10 cellular contexts compared by ENCODE assay signal in the genomic region with DNA sequence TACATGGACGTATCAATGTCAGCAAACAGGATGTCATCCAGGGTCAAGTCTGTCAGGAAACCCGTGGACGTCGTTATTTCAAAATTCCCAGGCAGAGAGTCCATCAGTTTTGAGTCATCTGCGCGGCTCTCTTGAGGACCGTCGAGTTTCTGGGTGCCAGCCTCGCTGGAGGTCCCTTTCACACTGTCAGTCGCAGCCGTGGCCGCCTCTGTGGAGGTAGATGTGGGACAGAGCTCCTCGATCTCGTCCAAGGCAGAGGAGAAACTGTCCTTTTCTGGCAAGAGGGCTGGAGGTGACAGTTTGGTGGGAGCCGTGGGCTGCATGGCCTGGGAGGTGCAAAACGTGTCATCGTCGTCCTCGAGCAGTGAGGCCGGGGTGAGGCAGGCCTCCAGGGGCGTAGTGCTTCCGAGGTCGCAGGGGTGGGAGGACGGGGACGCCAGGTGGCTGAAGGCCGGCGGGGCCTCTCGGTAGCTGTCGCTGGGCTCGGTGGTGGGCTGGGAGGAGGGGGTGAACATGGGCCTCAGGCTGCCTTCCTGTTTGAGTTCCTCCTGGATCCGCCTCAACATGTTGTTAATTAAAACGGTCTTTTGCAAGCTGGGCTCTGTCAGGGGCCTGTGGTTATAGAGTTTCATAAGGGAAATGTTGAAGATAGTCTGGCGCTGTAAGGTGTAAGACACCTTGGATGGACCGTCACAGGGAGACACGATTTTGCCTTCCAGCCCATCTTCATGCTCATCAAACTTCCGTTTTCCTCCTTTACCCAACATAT. TPM values are rescaled to one million over a fixed set of nuclear protein-coding genes. Genes with fewer than 3 reads are reported as not detected.
DNase-seq lines count a peak whose midpoint lies in the region; ATAC-seq, FAIRE-seq and TF ChIP-seq lines count a peak whose summit lies in the region.
"Had no signal": no experiment of that assay in that cellular context is flagged by ENCODE, and none has a peak within 500 bp of the region (broad histone marks: within the 10 kb centered on the region; RNA-seq: fewer than 3 reads in every experiment).

No MANE protein-coding gene starts in this region.

- CTCF ChIA-PET in H1 (lab: Charles Lee; ENCODE audit: partially characterized antibody) = interaction anchor here (0.5 to 27.4 kb wide), 6 partner anchors 8 to 551 kb away, joined by 3 to 389 read pairs (median 4); no protein-coding TSS in a partner anchor

- no peak overlapping the region for H2BK5ac ChIP-seq in H1 (ENCODE audit: low read depth, low read length)

- H3K4ac ChIP-seq in H1 (replicated peaks; ENCODE audit: insufficient read length, low read depth, low read length) = no peak overlapping the region

- no peak overlapping the region for H3K27ac ChIP-seq in H1 (ENCODE audit: low read depth, low read length)
- H3K27ac ChIP-seq: pancreas had no signal

- peak; percentile 47 for ATAC-seq in GM21360 (IDR thresholded peaks at IDR 0.05; ENCODE audit: unreplicated experiment)
- ATAC-seq in HG03565 (IDR thresholded peaks at IDR 0.05; ENCODE audit: unreplicated experiment) = peak; percentile 44
- no peak for ATAC-seq in GM18519 (IDR thresholded peaks at IDR 0.05; ENCODE audit: low FRiP score, unreplicated experiment)
- ATAC-seq: HCT116 had no signal

- H2BK12ac ChIP-seq in H1 (ENCODE audit: low read depth, low read length) = no peak overlapping the region

- H2AFZ ChIP-seq in H1 (ENCODE audit: low read length) = no peak overlapping the region

- TF ChIP-seq EP300 in H1 (IDR thresholded peaks at IDR 0.05; ENCODE audit: borderline replicate concordance in 1 of 2, low read depth in 2 of 2, low read length in 2 of 2) = no peak

- peaks cover 0 to 13% (median 0%) of the 10 kb centered on the region in 4 experiments; a peak in 3 of 8 replicates for H3K36me3 ChIP-seq in H1 (ENCODE audit: control insufficient read depth in 2 of 4, insufficient read depth in 4 of 4, low read length in 3 of 4)

- no peak for FAIRE-seq in H1 (lab: Jason Lieb, UNC)
- FAIRE-seq: pancreas had no signal

- H3K4me3 ChIP-seq in GM08714 (ENCODE audit: low read length) = peak overlapping the region; percentile 1; the same call in 1 of the 2 replicates
- no peak overlapping the region for H3K4me3 ChIP-seq in H1 (ENCODE audit: extremely low read depth in 1 of 4, insufficient read depth in 2 of 4, low read depth in 3 of 4, low read length in 4 of 4)
- H3K4me3 ChIP-seq: pancreas had no signal

- no peak overlapping the region for H3K56ac ChIP-seq in H1 (replicated peaks; ENCODE audit: insufficient read length, low read depth, low read length)

- no peak for TF ChIP-seq POLR2A in H1 (IDR thresholded peaks at IDR 0.05; ENCODE audit: control extremely low read depth in 1 of 2, low read depth in 2 of 2, low read length in 2 of 2)

- H4K5ac ChIP-seq in H1 (ENCODE audit: insufficient read length, low read depth, low read length) = no peak overlapping the region

- H4K8ac ChIP-seq in H1 (ENCODE audit: extremely low read depth, insufficient read depth, low read length) = no peak overlapping the region

- no peak overlapping the region for H3K9ac ChIP-seq in H1 (replicated peaks in 1 of 4; ENCODE audit: extremely low read depth in 1 of 4, low read depth in 3 of 4, low read length in 3 of 4)

- no peak overlapping the region for H3K4me2 ChIP-seq in H1 (ENCODE audit: insufficient read depth in 1 of 2, low read depth in 2 of 2, low read length in 2 of 2)

- no peak overlapping the region for H3K23ac ChIP-seq in H1 (ENCODE audit: insufficient read length)

- no peaks in the 10 kb centered on the region for H3K23me2 ChIP-seq in H1 (ENCODE audit: low read depth, low read length)

- POLR2A ChIA-PET in H1 (lab: Charles Lee; ENCODE audit: partially characterized antibody) = no interaction called here

- H2AK5ac ChIP-seq in H1 (ENCODE audit: low read depth, low read length) = no peak overlapping the region

- no peak overlapping the region for H3K18ac ChIP-seq in H1 (ENCODE audit: extremely low read depth, low read length)

- H3K27me3 ChIP-seq in H1 (replicated peaks in 1 of 4; ENCODE audit: control insufficient read depth in 3 of 4, extremely low read depth in 1 of 4, insufficient read depth in 3 of 4, low read length in 3 of 4) = peaks cover 0 to 2% (median 0%) of the 10 kb centered on the region in 4 experiments; a peak in 2 of 7 replicates
- H3K27me3 ChIP-seq: pancreas had no signal

- no peak overlapping the region for H4K91ac ChIP-seq in H1 (replicated peaks; ENCODE audit: insufficient read length, low read length)

- H3K79me1 ChIP-seq in H1 (ENCODE audit: low read depth, low read length) = peaks cover under 1% of the 10 kb centered on the region; the same call in 1 of the 2 replicates

- DNase-seq in H1 (ENCODE audit: low read depth in 1 of 2, low spot score in 2 of 2) (peak in 1 of 2 experiments; percentile 47), SHP77 treated with DMSO at 0.1 percent for 48 hours (lab: John Stamatoyannopoulos, UW) (no peak), NCI-H2107 (lab: John Stamatoyannopoulos, UW) (no peak), NCI-H82 treated with DMSO at 0.1 percent for 48 hours (lab: John Stamatoyannopoulos, UW; ENCODE audit: unreplicated experiment) (no peak)

- no peak overlapping the region for H2BK120ac ChIP-seq in H1 (replicated peaks; ENCODE audit: low read depth, low read length)

- no peaks in the 10 kb centered on the region for H3K9me3 ChIP-seq in H1 (ENCODE audit: insufficient read depth in 2 of 2, low read depth in 1 of 2, low read length in 1 of 2)
- H3K9me3 ChIP-seq: pancreas had no signal

- WGBS in H1 (ENCODE audit: extremely low coverage in 1 of 2, insufficient coverage in 1 of 2, insufficient read length in 1 of 2, insufficient replicate concordance in 2 of 2, low coverage in 1 of 2, low lambda C conversion rate in 2 of 2, missing lambda C conversion rate in 1 of 2), 2 experiments = 90% methylated on average over 33 of the region's 36 CpGs; no CpG with 5 or more reads in 1 of the 2 experiments

- H2BK15ac ChIP-seq in H1 (ENCODE audit: low read length) = no peak overlapping the region

- no peak overlapping the region for H2BK20ac ChIP-seq in H1 (ENCODE audit: low read length)

- H4K20me1 ChIP-seq in H1 (replicated peaks in 1 of 2; ENCODE audit: control insufficient read depth in 1 of 2, insufficient read depth in 2 of 2, low read length in 2 of 2) = peaks cover under 1 to 4% of the 10 kb centered on the region in 2 experiments

- no peaks in the 10 kb centered on the region; a peak in 1 of 4 replicates for H3K79me2 ChIP-seq in H1 (ENCODE audit: control insufficient read depth in 1 of 2, insufficient read depth in 2 of 2, low read length in 2 of 2)

- peak in 1 of 3 experiments; percentile 20; a peak in 1 of 4 replicates for TF ChIP-seq CTCF in H1 (IDR thresholded peaks at IDR 0.05; ENCODE audit: control extremely low read depth in 1 of 3, insufficient read depth in 1 of 3, low read depth in 1 of 3, low read length in 3 of 3)

- no peak overlapping the region for H3K14ac ChIP-seq in H1 (ENCODE audit: insufficient read length)

- peak; percentile 14 to 31; a peak in 3 of 4 replicates for TF ChIP-seq RAD21 in H1 (IDR thresholded peaks at IDR 0.05 in 1 of 2, conservative IDR thresholded peaks at IDR 0.05 in 1 of 2; ENCODE audit: low read depth in 2 of 2, low read length in 2 of 2)

- peaks cover 0 to 17% (median 9%) of the 10 kb centered on the region in 4 experiments; a peak in 4 of 7 replicates for H3K4me1 ChIP-seq in H1 (replicated peaks in 1 of 4; ENCODE audit: control insufficient read depth in 3 of 4, insufficient read depth in 4 of 4, low read length in 3 of 4)

TF ChIP-seq in H1, 55 proteins besides CTCF, POLR2A, EP300 and RAD21:
- no peak for TF ChIP-seq BCL11A (IDR thresholded peaks at IDR 0.05; ENCODE audit: low read depth in 2 of 2, low read length in 2 of 2)
- TF ChIP-seq CTBP2 (IDR thresholded peaks at IDR 0.05; ENCODE audit: borderline replicate concordance, insufficient read depth, insufficient read length, low read length) = no peak
- TF ChIP-seq, protein P1, sequence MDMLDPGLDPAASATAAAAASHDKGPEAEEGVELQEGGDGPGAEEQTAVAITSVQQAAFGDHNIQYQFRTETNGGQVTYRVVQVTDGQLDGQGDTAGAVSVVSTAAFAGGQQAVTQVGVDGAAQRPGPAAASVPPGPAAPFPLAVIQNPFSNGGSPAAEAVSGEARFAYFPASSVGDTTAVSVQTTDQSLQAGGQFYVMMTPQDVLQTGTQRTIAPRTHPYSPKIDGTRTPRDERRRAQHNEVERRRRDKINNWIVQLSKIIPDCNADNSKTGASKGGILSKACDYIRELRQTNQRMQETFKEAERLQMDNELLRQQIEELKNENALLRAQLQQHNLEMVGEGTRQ (IDR thresholded peaks at IDR 0.05; ENCODE audit: low read length) = no peak
- no peak for TF ChIP-seq CBX5 (IDR thresholded peaks at IDR 0.05; ENCODE audit: low read depth, low read length)
- TF ChIP-seq NRF1 (IDR thresholded peaks at IDR 0.05; ENCODE audit: low read depth, low read length) = no peak
- no peak for TF ChIP-seq BACH1 (IDR thresholded peaks at IDR 0.05; ENCODE audit: low read length)
- no peak for TF ChIP-seq SP2 (IDR thresholded peaks at IDR 0.05; ENCODE audit: low read length)
- TF ChIP-seq SIN3A (conservative IDR thresholded peaks at IDR 0.05 in 1 of 2, IDR thresholded peaks at IDR 0.05 in 1 of 2; ENCODE audit: low read depth in 1 of 2, low read length in 2 of 2) = no peak
- no peak for TF ChIP-seq ASH2L (IDR thresholded peaks at IDR 0.05; ENCODE audit: low read length)
- TF ChIP-seq TAF7 (optimal IDR thresholded peaks at IDR 0.05; ENCODE audit: borderline replicate concordance, low read depth, low read length) = no peak
- no peak for TF ChIP-seq CEBPB (IDR thresholded peaks at IDR 0.05; ENCODE audit: low read depth, low read length)
TF ChIP-seq in H1: peak in this region for 0.

RNA-seq across cellular contexts. Expression of a gene that starts 17.4 kb away (rescaled TPM):
- total RNA-seq in H1 (2021; fragmentation: NEBNext Ultra II Directional; extraction: Animal tissue kit (Norgen Biotek cat#: 25700)) = 4.5 and 5.7 TPM in 2 replicates
- polyA plus RNA-seq in H1 (2011; rRNA removed) = 2.9 and 3.5 TPM in 2 replicates
- 2.8 TPM for polyA plus RNA-seq in H1 (2011; cell fraction: cytosol; rRNA removed)
- 4.9 TPM for polyA plus RNA-seq in H1 (2011; cell fraction: nucleus; rRNA removed)
- 3.8 to 5.6 TPM (median 4.6 TPM) in 4 replicates for polyA plus RNA-seq in H1 (2012, experiment 1 of 2)
- 0.83 TPM for polyA plus RNA-seq in H1 (2012, experiment 2 of 2)
- 4.6 TPM for polyA plus RNA-seq in H1 (2013, experiment 1 of 2)
- polyA plus RNA-seq in H1 (2013, experiment 2 of 2) = 4.4 TPM
- 3.9 and 5.4 TPM in 2 replicates for polyA minus RNA-seq in H1 (2011; rRNA and poly(A)+ RNA removed)
- polyA minus RNA-seq in H1 (2011; cell fraction: cytosol; rRNA and poly(A)+ RNA removed) = 4.2 TPM
- 13.4 TPM for polyA minus RNA-seq in H1 (2011; cell fraction: nucleus; rRNA and poly(A)+ RNA removed)
